In genomic region chr20:15654208-15654649, GRCh38 we compare ENCODE assay signal across 8 cellular contexts.
A peak's percentile ranks its signal among the peaks of the same experiment; 100 is the strongest.
DNase-seq lines count a peak whose midpoint lies in the region; ATAC-seq and TF ChIP-seq lines count a peak whose summit lies in the region.

No MANE protein-coding gene starts in this region.

- H3K36me3 ChIP-seq in heart right ventricle = no peaks in the 10 kb centered on the region

- no peaks in the 10 kb centered on the region for H3K27me3 ChIP-seq in heart right ventricle

- H3K27me3 Mint-ChIP-seq in stimulated activated naive B cell treated with anti-CD40 and anti-IgM and Interleukin-4, amounts not matched to agents 10 μg/mL and 1 μg/mL and 100 μg/mL, for 72 hours = peaks cover 0 to 7% of the 10 kb centered on the region in 2 donors
- no peaks in the 10 kb centered on the region for H3K27me3 Mint-ChIP-seq in activated naive CD4-positive, alpha-beta T cell treated with anti-CD3 and anti-CD28 coated beads, Interleukin-2, amount 10 ng/mL, durations not matched to agents 7 days and 5 days

- CTCF ChIA-PET in activated naive CD4-positive, alpha-beta T cell treated with anti-CD3 and anti-CD28 coated beads, Interleukin-2, amount 10 ng/mL, durations not matched to agents 7 days and 5 days (lab: Charles Lee) = interaction anchor here (1.0 to 1.5 kb wide), 3 partner anchors 10 to 1317 kb away, joined by 4 to 5 read pairs (median 4); partner anchors contain the start of gene FLRT3

- peak; percentile 61 to 71 for DNase-seq in AML-193 (lab: John Stamatoyannopoulos, UW)
- DNase-seq in NCI-H1105 (lab: John Stamatoyannopoulos, UW) = peak; percentile 56
- peak; percentile 18 to 27 for DNase-seq in SW 1271 (lab: John Stamatoyannopoulos, UW)
- DNase-seq in heart right ventricle = peak in 1 of 2 donors; percentile 14
- DNase-seq in stimulated activated naive B cell treated with anti-CD40 and anti-IgM and Interleukin-4, amounts not matched to agents 10 μg/mL and 1 μg/mL and 100 μg/mL, for 72 hours = peak; percentile 48
- DNase-seq in activated naive CD4-positive, alpha-beta T cell treated with anti-CD3 and anti-CD28 coated beads, Interleukin-2, amount 10 ng/mL, durations not matched to agents 7 days and 5 days = no peak

- no peak overlapping the region for H3K27ac ChIP-seq in heart right ventricle

- intact Hi-C loops in heart right ventricle (cut with DNase I) = no loop called here

- peak; percentile 12 to 62 (median 50) for TF ChIP-seq CTCF in heart right ventricle (IDR thresholded peaks at IDR 0.05)

- no peaks in the 10 kb centered on the region for H3K9me3 ChIP-seq in heart right ventricle

- H3K9me3 Mint-ChIP-seq in stimulated activated naive B cell treated with anti-CD40 and anti-IgM and Interleukin-4, amounts not matched to agents 10 μg/mL and 1 μg/mL and 100 μg/mL, for 72 hours = no peaks in the 10 kb centered on the region
- peaks cover 2% of the 10 kb centered on the region for H3K9me3 Mint-ChIP-seq in activated naive CD4-positive, alpha-beta T cell treated with anti-CD3 and anti-CD28 coated beads, Interleukin-2, amount 10 ng/mL, durations not matched to agents 7 days and 5 days

- H3K4me1 Mint-ChIP-seq in stimulated activated naive B cell treated with anti-CD40 and anti-IgM and Interleukin-4, amounts not matched to agents 10 μg/mL and 1 μg/mL and 100 μg/mL, for 72 hours = peaks cover 3 to 5% of the 10 kb centered on the region in 2 donors
- H3K4me1 Mint-ChIP-seq in activated naive CD4-positive, alpha-beta T cell treated with anti-CD3 and anti-CD28 coated beads, Interleukin-2, amount 10 ng/mL, durations not matched to agents 7 days and 5 days = no peaks in the 10 kb centered on the region

- 45 to 52% methylated on average over 2 of the region's 2 CpGs for WGBS in heart right ventricle, 2 donors

- ATAC-seq in GM18858 (IDR thresholded peaks at IDR 0.05; ENCODE audit: unreplicated experiment) (peak; percentile 100), HG02885 (IDR thresholded peaks at IDR 0.05; ENCODE audit: poor library complexity, unreplicated experiment) (peak; percentile 97), heart right ventricle (peak in 6 of 8 donors; percentile 38 to 81 (median 57))
- peak; percentile 99 to 100 for ATAC-seq in stimulated activated naive B cell treated with anti-CD40 and anti-IgM and Interleukin-4, amounts not matched to agents 10 μg/mL and 1 μg/mL and 100 μg/mL, for 72 hours (replicated peaks)

- no peaks in the 10 kb centered on the region for H3K36me3 Mint-ChIP-seq in stimulated activated naive B cell treated with anti-CD40 and anti-IgM and Interleukin-4, amounts not matched to agents 10 μg/mL and 1 μg/mL and 100 μg/mL, for 72 hours
- no peaks in the 10 kb centered on the region for H3K36me3 Mint-ChIP-seq in activated naive CD4-positive, alpha-beta T cell treated with anti-CD3 and anti-CD28 coated beads, Interleukin-2, amount 10 ng/mL, durations not matched to agents 7 days and 5 days

- H3K27ac Mint-ChIP-seq in stimulated activated naive B cell treated with anti-CD40 and anti-IgM and Interleukin-4, amounts not matched to agents 10 μg/mL and 1 μg/mL and 100 μg/mL, for 72 hours = no peak overlapping the region
- no peak overlapping the region for H3K27ac Mint-ChIP-seq in activated naive CD4-positive, alpha-beta T cell treated with anti-CD3 and anti-CD28 coated beads, Interleukin-2, amount 10 ng/mL, durations not matched to agents 7 days and 5 days

- no peak overlapping the region for H3K4me3 Mint-ChIP-seq in stimulated activated naive B cell treated with anti-CD40 and anti-IgM and Interleukin-4, amounts not matched to agents 10 μg/mL and 1 μg/mL and 100 μg/mL, for 72 hours
- no peak overlapping the region for H3K4me3 Mint-ChIP-seq in activated naive CD4-positive, alpha-beta T cell treated with anti-CD3 and anti-CD28 coated beads, Interleukin-2, amount 10 ng/mL, durations not matched to agents 7 days and 5 days

- no peak overlapping the region for H3K4me3 ChIP-seq in heart right ventricle

- no peaks in the 10 kb centered on the region for H3K4me1 ChIP-seq in heart right ventricle
